Comparison of ENCODE assay signal across 10 cellular contexts in genomic region chr16:79173101-79173500, GRCh38.
"Had no signal": no experiment of that assay in that cellular context is flagged by ENCODE, and none has a peak within 500 bp of the region (broad histone marks: within the 10 kb centered on the region; RNA-seq: fewer than 3 reads in every experiment).

No MANE protein-coding gene starts in this region.

- H3K27ac ChIP-seq: GM23248, HL-60, KMS-11 had no signal

- DNase-seq: GM23248, GOT3, H9, HCEC 1CT, KBM-7 had no signal

- H3K4me3 ChIP-seq: GM23248 had no signal

- H3K4me3 Mint-ChIP-seq: H9, IgD-negative memory B cell had no signal

- H3K4me2 ChIP-seq: KMS-11 had no signal

- H3K27ac Mint-ChIP-seq: H9, IgD-negative memory B cell had no signal

- H2AFZ ChIP-seq: GM23248 had no signal

- H3K36me3 Mint-ChIP-seq: IgD-negative memory B cell had no signal

- FAIRE-seq: H54, HTR-8/SVneo had no signal

- H3K9ac ChIP-seq: GM23248, KMS-11 had no signal
